Comparison of ENCODE assay signal across 16 cellular contexts in genomic region chr11:19332476-19332875, GRCh38.
DNase-seq lines count a peak whose midpoint lies in the region; ATAC-seq and TF ChIP-seq lines count a peak whose summit lies in the region.
"Had no signal": no experiment of that assay in that cellular context is flagged by ENCODE, and none has a peak within 500 bp of the region (broad histone marks: within the 10 kb centered on the region; RNA-seq: fewer than 3 reads in every experiment).

No MANE protein-coding gene starts in this region.

- no peak for TF ChIP-seq CTCF in GM13976 (IDR thresholded peaks at IDR 0.05; ENCODE audit: borderline replicate concordance, control extremely low read depth, extremely low read depth, insufficient read depth, missing control alignments)

- in situ Hi-C loops in GM13976 (cut with MboI; ENCODE audit: low sequenced_read_pairs, unreplicated experiment): no loop called here

- DNase-seq in GM13976 (ENCODE audit: low spot score): peak; percentile 44
- no peak for DNase-seq in iPS-NIHi7 (ENCODE audit: extremely low spot score)
- no peak for DNase-seq in AG08396 (ENCODE audit: low spot score)
- no peak for DNase-seq in SHP77 treated with DMSO at 0.1 percent for 48 hours (lab: John Stamatoyannopoulos, UW)
- DNase-seq in NCI-H2081 (lab: John Stamatoyannopoulos, UW): no peak
- DNase-seq: activated CD4-positive, alpha-beta T cell treated with anti-CD3 and anti-CD28 coated beads, Interleukin-2, amount 10 ng/mL, durations not matched to agents 7 days and 5 days; activated effector memory CD4-positive, alpha-beta T cell treated with Interleukin-2 at 50 U/mL for 16 hours; Calu3; HCEC 1CT; islet precursor cell; NCI-H1417; NCI-H526; psoas muscle had no signal

- ATAC-seq in GM19397 (IDR thresholded peaks at IDR 0.05; ENCODE audit: unreplicated experiment) (peak; percentile 65), HG02623 (IDR thresholded peaks at IDR 0.05; ENCODE audit: unreplicated experiment) (peak; percentile 64), HG03378 (IDR thresholded peaks at IDR 0.05; ENCODE audit: unreplicated experiment) (peak; percentile 81)
- ATAC-seq: psoas muscle had no signal
